In genomic region chr1:203327684-203328457, GRCh38 we compare ENCODE assay signal across 1 cellular context.
A peak's percentile ranks its signal among the peaks of the same experiment; 100 is the strongest.
TF ChIP-seq lines count a peak whose summit lies in the region.

No MANE protein-coding gene starts in this region.

TF ChIP-seq in GM12878, 131 proteins besides CTCF, POLR2A, EP300 and RAD21 (continued from another document):
- TF ChIP-seq, protein P1, sequence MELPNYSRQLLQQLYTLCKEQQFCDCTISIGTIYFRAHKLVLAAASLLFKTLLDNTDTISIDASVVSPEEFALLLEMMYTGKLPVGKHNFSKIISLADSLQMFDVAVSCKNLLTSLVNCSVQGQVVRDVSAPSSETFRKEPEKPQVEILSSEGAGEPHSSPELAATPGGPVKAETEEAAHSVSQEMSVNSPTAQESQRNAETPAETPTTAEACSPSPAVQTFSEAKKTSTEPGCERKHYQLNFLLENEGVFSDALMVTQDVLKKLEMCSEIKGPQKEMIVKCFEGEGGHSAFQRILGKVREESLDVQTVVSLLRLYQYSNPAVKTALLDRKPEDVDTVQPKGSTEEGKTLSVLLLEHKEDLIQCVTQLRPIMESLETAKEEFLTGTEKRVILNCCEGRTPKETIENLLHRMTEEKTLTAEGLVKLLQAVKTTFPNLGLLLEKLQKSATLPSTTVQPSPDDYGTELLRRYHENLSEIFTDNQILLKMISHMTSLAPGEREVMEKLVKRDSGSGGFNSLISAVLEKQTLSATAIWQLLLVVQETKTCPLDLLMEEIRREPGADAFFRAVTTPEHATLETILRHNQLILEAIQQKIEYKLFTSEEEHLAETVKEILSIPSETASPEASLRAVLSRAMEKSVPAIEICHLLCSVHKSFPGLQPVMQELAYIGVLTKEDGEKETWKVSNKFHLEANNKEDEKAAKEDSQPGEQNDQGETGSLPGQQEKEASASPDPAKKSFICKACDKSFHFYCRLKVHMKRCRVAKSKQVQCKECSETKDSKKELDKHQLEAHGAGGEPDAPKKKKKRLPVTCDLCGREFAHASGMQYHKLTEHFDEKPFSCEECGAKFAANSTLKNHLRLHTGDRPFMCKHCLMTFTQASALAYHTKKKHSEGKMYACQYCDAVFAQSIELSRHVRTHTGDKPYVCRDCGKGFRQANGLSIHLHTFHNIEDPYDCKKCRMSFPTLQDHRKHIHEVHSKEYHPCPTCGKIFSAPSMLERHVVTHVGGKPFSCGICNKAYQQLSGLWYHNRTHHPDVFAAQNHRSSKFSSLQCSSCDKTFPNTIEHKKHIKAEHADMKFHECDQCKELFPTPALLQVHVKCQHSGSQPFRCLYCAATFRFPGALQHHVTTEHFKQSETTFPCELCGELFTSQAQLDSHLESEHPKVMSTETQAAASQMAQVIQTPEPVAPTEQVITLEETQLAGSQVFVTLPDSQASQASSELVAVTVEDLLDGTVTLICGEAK (IDR thresholded peaks at IDR 0.05; ENCODE audit: borderline replicate concordance): no peak
- TF ChIP-seq PBX3 (IDR thresholded peaks at IDR 0.05; ENCODE audit: insufficient replicate concordance, low read depth, low read length) (no peak), POU2F2 (IDR thresholded peaks at IDR 0.05; ENCODE audit: borderline replicate concordance, low read depth, low read length) (peak; percentile 24; the same call in 1 of the 3 replicates), EED (IDR thresholded peaks at IDR 0.05; ENCODE audit: low read depth) (peak; percentile 20), NR2C1 (IDR thresholded peaks at IDR 0.05) (no peak), RB1 (IDR thresholded peaks at IDR 0.05; ENCODE audit: borderline replicate concordance) (no peak), SUPT20H (IDR thresholded peaks at IDR 0.05; ENCODE audit: borderline replicate concordance, control insufficient read depth, low read depth, low read length) (no peak), NFYA (IDR thresholded peaks at IDR 0.05; ENCODE audit: borderline replicate concordance, low read depth, low read length) (no peak), NFXL1 (IDR thresholded peaks at IDR 0.05; ENCODE audit: borderline replicate concordance) (peak; percentile 48; the same call in 1 of the 2 replicates), RBBP5 (conservative IDR thresholded peaks at IDR 0.05) (no peak), CBX3 (IDR thresholded peaks at IDR 0.05; ENCODE audit: borderline replicate concordance, low read depth) (no peak)
- TF ChIP-seq, protein P2, sequence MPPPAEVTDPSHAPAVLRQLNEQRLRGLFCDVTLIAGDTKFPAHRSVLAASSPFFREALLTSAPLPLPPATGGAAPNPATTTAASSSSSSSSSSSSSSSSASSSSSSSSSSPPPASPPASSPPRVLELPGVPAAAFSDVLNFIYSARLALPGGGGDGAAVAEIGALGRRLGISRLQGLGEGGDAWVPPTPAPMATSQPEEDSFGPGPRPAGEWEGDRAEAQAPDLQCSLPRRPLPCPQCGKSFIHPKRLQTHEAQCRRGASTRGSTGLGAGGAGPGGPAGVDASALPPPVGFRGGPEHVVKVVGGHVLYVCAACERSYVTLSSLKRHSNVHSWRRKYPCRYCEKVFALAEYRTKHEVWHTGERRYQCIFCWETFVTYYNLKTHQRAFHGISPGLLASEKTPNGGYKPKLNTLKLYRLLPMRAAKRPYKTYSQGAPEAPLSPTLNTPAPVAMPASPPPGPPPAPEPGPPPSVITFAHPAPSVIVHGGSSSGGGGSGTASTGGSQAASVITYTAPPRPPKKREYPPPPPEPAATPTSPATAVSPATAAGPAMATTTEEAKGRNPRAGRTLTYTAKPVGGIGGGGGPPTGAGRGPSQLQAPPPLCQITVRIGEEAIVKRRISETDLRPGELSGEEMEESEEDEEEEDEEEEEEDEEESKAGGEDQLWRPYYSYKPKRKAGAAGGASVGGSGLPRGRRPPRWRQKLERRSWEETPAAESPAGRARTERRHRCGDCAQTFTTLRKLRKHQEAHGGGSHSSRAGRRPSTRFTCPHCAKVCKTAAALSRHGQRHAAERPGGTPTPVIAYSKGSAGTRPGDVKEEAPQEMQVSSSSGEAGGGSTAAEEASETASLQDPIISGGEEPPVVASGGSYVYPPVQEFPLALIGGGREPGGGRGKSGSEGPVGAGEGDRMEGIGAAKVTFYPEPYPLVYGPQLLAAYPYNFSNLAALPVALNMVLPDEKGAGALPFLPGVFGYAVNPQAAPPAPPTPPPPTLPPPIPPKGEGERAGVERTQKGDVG (CRISPR knock-in tag; IDR thresholded peaks at IDR 0.05): no peak
- TF ChIP-seq, protein P3, sequence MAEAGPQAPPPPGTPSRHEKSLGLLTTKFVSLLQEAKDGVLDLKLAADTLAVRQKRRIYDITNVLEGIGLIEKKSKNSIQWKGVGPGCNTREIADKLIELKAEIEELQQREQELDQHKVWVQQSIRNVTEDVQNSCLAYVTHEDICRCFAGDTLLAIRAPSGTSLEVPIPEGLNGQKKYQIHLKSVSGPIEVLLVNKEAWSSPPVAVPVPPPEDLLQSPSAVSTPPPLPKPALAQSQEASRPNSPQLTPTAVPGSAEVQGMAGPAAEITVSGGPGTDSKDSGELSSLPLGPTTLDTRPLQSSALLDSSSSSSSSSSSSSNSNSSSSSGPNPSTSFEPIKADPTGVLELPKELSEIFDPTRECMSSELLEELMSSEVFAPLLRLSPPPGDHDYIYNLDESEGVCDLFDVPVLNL (IDR thresholded peaks at IDR 0.05; ENCODE audit: low read depth, low read length): no peak
